10 cellular contexts compared by ENCODE assay signal in genomic region chr1:190207733-190208132, GRCh38.
"Had no signal": no experiment of that assay in that cellular context is flagged by ENCODE, and none has a peak within 500 bp of the region (broad histone marks: within the 10 kb centered on the region; RNA-seq: fewer than 3 reads in every experiment).

No MANE protein-coding gene starts in this region.

- H3K9me3 Mint-ChIP-seq: GM23338, H9 had no signal

- H2AFZ ChIP-seq: GM23248, GM23338 had no signal

- H3K27ac Mint-ChIP-seq: GM23338, H9, HFFc6 had no signal

- H3K9me3 ChIP-seq: HAP-1 had no signal

- H3K27ac ChIP-seq: GM23248 had no signal

- H3K4me2 ChIP-seq: GM23338 had no signal

- H3K4me1 Mint-ChIP-seq: GM23338 had no signal

- H3K36me3 ChIP-seq: HAP-1 had no signal

- FAIRE-seq: H1 had no signal

- H3K4me1 ChIP-seq: HAP-1 had no signal

- H3K4me3 Mint-ChIP-seq: GM23338, H9, HFFc6 had no signal

- DNase-seq: GM23248, GOT3, H7, H9, HCEC 1CT, HFFc6 had no signal

- H3K4me3 ChIP-seq: GM23248, GM23338, HAP-1 had no signal

- H3K9ac ChIP-seq: GM23248 had no signal

- ATAC-seq: GM23338, HCT116 had no signal
